Comparison of ENCODE assay signal across 21 cellular contexts in genomic region chr2:34112161-34112560, GRCh38.
"Had no signal": no experiment of that assay in that cellular context is flagged by ENCODE, and none has a peak within 500 bp of the region (broad histone marks: within the 10 kb centered on the region; RNA-seq: fewer than 3 reads in every experiment).

No MANE protein-coding gene starts in this region.

- H3K4me1 Mint-ChIP-seq: immature natural killer cell; mesothelial cell of epicardium; naive thymus-derived CD4-positive, alpha-beta T cell had no signal

- H2AFZ ChIP-seq: hepatocyte had no signal

- DNase-seq: colonic mucosa; cortex of kidney; effector CD8-positive, alpha-beta T cell; effector memory CD8-positive, alpha-beta T cell; foreskin keratinocyte; heart left ventricle; hypothalamus; immature natural killer cell; islet precursor cell; kidney; kidney glomerular epithelial cell; left lung; left ventricle myocardium superior; lower lobe of right lung; mesenchymal stem cell; naive thymus-derived CD4-positive, alpha-beta T cell had no signal

- H3K9me3 ChIP-seq: colonic mucosa, esophagus muscularis mucosa, gastroesophageal sphincter, heart left ventricle, left lung, lower lobe of right lung had no signal

- H3K4me3 ChIP-seq: colonic mucosa, esophagus muscularis mucosa, gastroesophageal sphincter, heart left ventricle, hepatocyte, left lung, lower lobe of right lung had no signal

- H3K36me3 Mint-ChIP-seq: immature natural killer cell, mesothelial cell of epicardium had no signal

- ATAC-seq: effector memory CD8-positive, alpha-beta T cell; foreskin keratinocyte; gastroesophageal sphincter; heart left ventricle; left lung; left ventricle myocardium superior; lower lobe of right lung; naive thymus-derived CD4-positive, alpha-beta T cell had no signal

- H3K4me1 ChIP-seq: colonic mucosa, esophagus muscularis mucosa, foreskin keratinocyte, gastroesophageal sphincter, heart left ventricle, left lung, lower lobe of right lung had no signal

- H3K9me3 Mint-ChIP-seq: dendritic cell treated with granulocyte-macrophage colony-stimulating factor and Interleukin-4, amounts not matched to agents 40 ng/mL and 50 ng/mL, for 4 days; effector memory CD8-positive, alpha-beta T cell; mesothelial cell of epicardium had no signal

- H3K27me3 Mint-ChIP-seq: dendritic cell treated with granulocyte-macrophage colony-stimulating factor and Interleukin-4, amounts not matched to agents 40 ng/mL and 50 ng/mL, for 4 days; effector memory CD8-positive, alpha-beta T cell had no signal

- H3K27me3 ChIP-seq: colonic mucosa, esophagus muscularis mucosa, gastroesophageal sphincter, heart left ventricle, hepatocyte, left lung had no signal

- H3K27ac Mint-ChIP-seq: dendritic cell treated with granulocyte-macrophage colony-stimulating factor and Interleukin-4, amounts not matched to agents 40 ng/mL and 50 ng/mL, for 4 days; effector memory CD8-positive, alpha-beta T cell; immature natural killer cell; mesothelial cell of epicardium; naive thymus-derived CD4-positive, alpha-beta T cell had no signal

- H3K36me3 ChIP-seq: colonic mucosa, esophagus muscularis mucosa, gastroesophageal sphincter, heart left ventricle, left lung, lower lobe of right lung had no signal

- H3K79me2 ChIP-seq: hepatocyte had no signal

- H3K4me3 Mint-ChIP-seq: dendritic cell treated with granulocyte-macrophage colony-stimulating factor and Interleukin-4, amounts not matched to agents 40 ng/mL and 50 ng/mL, for 4 days; effector memory CD8-positive, alpha-beta T cell; immature natural killer cell; mesothelial cell of epicardium; naive thymus-derived CD4-positive, alpha-beta T cell had no signal

- H3K27ac ChIP-seq: colonic mucosa, esophagus muscularis mucosa, foreskin keratinocyte, gastroesophageal sphincter, heart left ventricle, hepatocyte, left lung, lower lobe of right lung had no signal

- H3K4me2 ChIP-seq: hepatocyte had no signal
